ENCODE assay signal across 21 cellular contexts in the genomic region with DNA sequence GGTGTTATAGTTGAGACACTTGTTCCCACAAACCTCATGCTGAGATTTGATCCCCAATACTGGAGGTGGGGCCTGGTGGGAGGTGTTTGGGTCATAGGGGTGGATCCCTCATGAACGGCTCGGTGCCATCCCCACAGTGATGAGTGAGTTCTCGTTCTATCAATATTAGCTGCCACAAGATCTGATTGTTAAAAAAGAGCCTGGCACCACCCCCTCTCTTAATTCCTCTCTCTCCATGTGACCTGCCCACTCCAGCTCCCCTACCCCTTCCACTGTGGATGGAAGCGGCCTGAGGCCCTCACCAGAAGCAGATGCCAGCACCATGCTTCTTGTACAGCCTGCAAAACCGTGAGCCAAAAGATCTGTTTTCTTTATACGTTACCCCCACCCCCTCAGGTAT. TPM values are rescaled to one million over a fixed set of nuclear protein-coding genes. Genes with fewer than 3 reads are reported as not detected.
"Had no signal": no experiment of that assay in that cellular context is flagged by ENCODE, and none has a peak within 500 bp of the region (broad histone marks: within the 10 kb centered on the region; RNA-seq: fewer than 3 reads in every experiment).

No MANE protein-coding gene starts in this region.

- ATAC-seq: activated CD8-positive, alpha-beta T cell treated with anti-CD3 and anti-CD28 coated beads for 36 hours; activated T-helper 17 cell treated with anti-CD3 and anti-CD28 coated beads, Interleukin-2, amount 50 U/mL, for 72 hours; effector memory CD8-positive, alpha-beta T cell; psoas muscle; right cardiac atrium; stimulated activated effector memory CD8-positive, alpha-beta T cell treated with anti-CD3 and anti-CD28 coated beads, Interleukin-12 subunit alpha, Interleukin-12 subunit beta, amount 100 ng/mL, for 72 hours; upper lobe of right lung had no signal

- H3K9me3 ChIP-seq: psoas muscle, SK-N-SH, stomach, upper lobe of right lung had no signal

- DNase-seq: activated CD8-positive, alpha-beta T cell treated with anti-CD3 and anti-CD28 coated beads for 36 hours; activated naive CD4-positive, alpha-beta T cell; activated naive CD8-positive, alpha-beta T cell treated with anti-CD3 and anti-CD28 coated beads for 36 hours; activated T-cell treated with anti-CD3 and anti-CD28 coated beads, Interleukin-2, amount 50 U/mL, for 1 hour; amniotic stem cell; effector memory CD8-positive, alpha-beta T cell; foreskin fibroblast; midbrain; psoas muscle; right cardiac atrium; SK-N-SH; stimulated activated CD4-positive, alpha-beta T cell treated with anti-CD3 and anti-CD28 coated beads, Interleukin-15, amount 100 ng/mL, for 24 hours; stimulated activated CD4-positive, alpha-beta T cell treated with anti-CD3 and anti-CD28 coated beads, Interleukin-2, amount 100 ng/mL, for 48 hours; stomach; upper lobe of right lung had no signal

- H3K27me3 ChIP-seq: cardiac muscle cell, hepatocyte, stomach, upper lobe of right lung had no signal

- H3K4me3 ChIP-seq: cardiac muscle cell, hepatocyte, lung, psoas muscle, skin epidermis, stomach, upper lobe of right lung had no signal

- H3K4me3 Mint-ChIP-seq: activated CD8-positive, alpha-beta T cell treated with anti-CD3 and anti-CD28 coated beads for 36 hours; activated naive CD8-positive, alpha-beta T cell treated with anti-CD3 and anti-CD28 coated beads for 36 hours; activated T-helper 17 cell treated with anti-CD3 and anti-CD28 coated beads, Interleukin-2, amount 50 U/mL, for 72 hours; effector memory CD8-positive, alpha-beta T cell; stimulated activated effector memory CD8-positive, alpha-beta T cell treated with anti-CD3 and anti-CD28 coated beads, Interleukin-12 subunit alpha, Interleukin-12 subunit beta, amount 100 ng/mL, for 72 hours had no signal

- H3K27ac Mint-ChIP-seq: activated CD8-positive, alpha-beta T cell treated with anti-CD3 and anti-CD28 coated beads for 36 hours; activated naive CD8-positive, alpha-beta T cell treated with anti-CD3 and anti-CD28 coated beads for 36 hours; activated T-helper 17 cell treated with anti-CD3 and anti-CD28 coated beads, Interleukin-2, amount 50 U/mL, for 72 hours; effector memory CD8-positive, alpha-beta T cell had no signal

- H3K4me1 Mint-ChIP-seq: activated T-helper 17 cell treated with anti-CD3 and anti-CD28 coated beads, Interleukin-2, amount 50 U/mL, for 72 hours had no signal

- H3K27ac ChIP-seq: cardiac muscle cell, upper lobe of right lung had no signal

- H3K9ac ChIP-seq: SK-N-SH had no signal

- H3K36me3 ChIP-seq: cardiac muscle cell, stomach, upper lobe of right lung had no signal

- H3K27me3 Mint-ChIP-seq: activated CD8-positive, alpha-beta T cell treated with anti-CD3 and anti-CD28 coated beads for 36 hours; activated naive CD8-positive, alpha-beta T cell treated with anti-CD3 and anti-CD28 coated beads for 36 hours; activated T-helper 17 cell treated with anti-CD3 and anti-CD28 coated beads, Interleukin-2, amount 50 U/mL, for 72 hours; effector memory CD8-positive, alpha-beta T cell had no signal

- H3K9me3 Mint-ChIP-seq: activated CD8-positive, alpha-beta T cell treated with anti-CD3 and anti-CD28 coated beads for 36 hours; activated naive CD8-positive, alpha-beta T cell treated with anti-CD3 and anti-CD28 coated beads for 36 hours; activated T-helper 17 cell treated with anti-CD3 and anti-CD28 coated beads, Interleukin-2, amount 50 U/mL, for 72 hours; effector memory CD8-positive, alpha-beta T cell; stimulated activated effector memory CD8-positive, alpha-beta T cell treated with anti-CD3 and anti-CD28 coated beads, Interleukin-12 subunit alpha, Interleukin-12 subunit beta, amount 100 ng/mL, for 72 hours had no signal

RNA-seq across cellular contexts. Expression of a gene that starts 33.5 kb away (rescaled TPM):
- total RNA-seq: cardiac muscle cell had no signal
